1 cellular context compared by ENCODE assay signal in the genomic region with DNA sequence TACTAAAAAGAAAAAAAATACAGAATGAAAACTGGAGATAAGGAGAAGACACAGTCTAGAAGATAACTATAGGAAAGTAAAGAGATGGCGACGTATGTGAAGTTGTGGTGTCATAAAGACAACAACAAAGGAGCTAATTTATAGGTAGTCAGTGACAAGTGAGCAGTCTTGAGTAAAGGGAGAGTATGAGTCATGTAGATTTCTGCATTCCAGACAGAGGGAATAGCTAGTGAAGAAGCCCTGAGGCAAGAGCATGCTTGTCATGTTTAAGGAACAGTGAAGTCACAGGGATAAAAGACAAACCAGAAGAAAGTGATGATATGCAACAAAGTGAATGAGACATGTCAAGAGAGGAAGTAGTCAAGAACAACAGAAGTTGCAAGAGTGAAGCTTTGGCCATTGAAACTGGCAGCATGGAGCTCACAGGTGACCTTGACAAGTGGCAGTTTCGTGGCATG.
TF ChIP-seq lines count a peak whose summit lies in the region.

No MANE protein-coding gene starts in this region.

TF ChIP-seq in HEK293, 187 proteins besides CTCF, POLR2A, EP300 and RAD21 (continued from another document and continues in another):
- TF ChIP-seq ZNF518A (tag by site-specific recombination; conservative IDR thresholded peaks at IDR 0.05; ENCODE audit: low read depth) (peak; percentile 18; the same call in 1 of the 2 replicates), ZXDB (tag by site-specific recombination; IDR thresholded peaks at IDR 0.05) (0 out of 2 replicates have a peak, but pooled peaks have one; percentile 46), ZNF501 (tag by site-specific recombination; IDR thresholded peaks at IDR 0.05) (0 out of 2 replicates have a peak, but pooled peaks have one; percentile 30), ZNF175 (tag by site-specific recombination; IDR thresholded peaks at IDR 0.05) (no peak), ZEB2 (tag by site-specific recombination; IDR thresholded peaks at IDR 0.05) (peak; percentile 82), ZNF629 (tag by site-specific recombination; IDR thresholded peaks at IDR 0.05) (peak; percentile 96), KLF16 (tag by site-specific recombination; IDR thresholded peaks at IDR 0.05) (no peak), ZNF16 (tag by site-specific recombination; IDR thresholded peaks at IDR 0.05; ENCODE audit: low read depth) (no peak), ZNF768 (tag by site-specific recombination; IDR thresholded peaks at IDR 0.05) (no peak), ZNF112 (tag by site-specific recombination; IDR thresholded peaks at IDR 0.05) (no peak), ZNF521 (tag by site-specific recombination; IDR thresholded peaks at IDR 0.05) (no peak), WT1 (tag by site-specific recombination; IDR thresholded peaks at IDR 0.05) (no peak), ZNF394 (tag by site-specific recombination; IDR thresholded peaks at IDR 0.05; ENCODE audit: borderline replicate concordance) (peak; percentile 49; the same call in 1 of the 2 replicates), ZFP69B (tag by site-specific recombination; IDR thresholded peaks at IDR 0.05) (no peak), ZSCAN16 (tag by site-specific recombination; IDR thresholded peaks at IDR 0.05) (no peak), ZNF341 (tag by site-specific recombination; IDR thresholded peaks at IDR 0.05; ENCODE audit: low read depth) (no peak), ZNF10 (tag by site-specific recombination; IDR thresholded peaks at IDR 0.05) (peak; percentile 21; the same call in 1 of the 2 replicates), ZNF692 (tag by site-specific recombination; IDR thresholded peaks at IDR 0.05) (no peak), ZNF302 (tag by site-specific recombination; IDR thresholded peaks at IDR 0.05; ENCODE audit: low read depth) (no peak), ZNF24 (tag by site-specific recombination; IDR thresholded peaks at IDR 0.05) (no peak), IKZF3 (tag by site-specific recombination; IDR thresholded peaks at IDR 0.05) (no peak), ZNF239 (tag by site-specific recombination; IDR thresholded peaks at IDR 0.05) (no peak), ZNF280C (tag by site-specific recombination; IDR thresholded peaks at IDR 0.05) (no peak), ZNF266 (tag by site-specific recombination; IDR thresholded peaks at IDR 0.05; ENCODE audit: low read depth) (no peak), OSR2 (tag by site-specific recombination; IDR thresholded peaks at IDR 0.05) (peak; percentile 71), ZNF560 (tag by site-specific recombination; IDR thresholded peaks at IDR 0.05; ENCODE audit: borderline replicate concordance) (no peak), ZBTB49 (tag by site-specific recombination; IDR thresholded peaks at IDR 0.05; ENCODE audit: low read depth) (no peak), OVOL3 (tag by site-specific recombination; IDR thresholded peaks at IDR 0.05) (no peak), SP7 (tag by site-specific recombination; IDR thresholded peaks at IDR 0.05) (peak; percentile 95), ZFP41 (tag by site-specific recombination; IDR thresholded peaks at IDR 0.05; ENCODE audit: borderline replicate concordance) (no peak), ZNF596 (tag by site-specific recombination; IDR thresholded peaks at IDR 0.05) (no peak), ZNF23 (tag by site-specific recombination; IDR thresholded peaks at IDR 0.05; ENCODE audit: borderline replicate concordance) (no peak), ZBTB20 (tag by site-specific recombination; IDR thresholded peaks at IDR 0.05) (no peak), ZNF776 (tag by site-specific recombination; IDR thresholded peaks at IDR 0.05; ENCODE audit: borderline replicate concordance) (no peak), ZNF202 (tag by site-specific recombination; IDR thresholded peaks at IDR 0.05; ENCODE audit: borderline replicate concordance) (no peak), ZBTB17 (tag by site-specific recombination; IDR thresholded peaks at IDR 0.05) (peak; percentile 64; the same call in 1 of the 2 replicates), YY1 (tag by site-specific recombination; IDR thresholded peaks at IDR 0.05) (no peak)
- TF ChIP-seq, protein P1, sequence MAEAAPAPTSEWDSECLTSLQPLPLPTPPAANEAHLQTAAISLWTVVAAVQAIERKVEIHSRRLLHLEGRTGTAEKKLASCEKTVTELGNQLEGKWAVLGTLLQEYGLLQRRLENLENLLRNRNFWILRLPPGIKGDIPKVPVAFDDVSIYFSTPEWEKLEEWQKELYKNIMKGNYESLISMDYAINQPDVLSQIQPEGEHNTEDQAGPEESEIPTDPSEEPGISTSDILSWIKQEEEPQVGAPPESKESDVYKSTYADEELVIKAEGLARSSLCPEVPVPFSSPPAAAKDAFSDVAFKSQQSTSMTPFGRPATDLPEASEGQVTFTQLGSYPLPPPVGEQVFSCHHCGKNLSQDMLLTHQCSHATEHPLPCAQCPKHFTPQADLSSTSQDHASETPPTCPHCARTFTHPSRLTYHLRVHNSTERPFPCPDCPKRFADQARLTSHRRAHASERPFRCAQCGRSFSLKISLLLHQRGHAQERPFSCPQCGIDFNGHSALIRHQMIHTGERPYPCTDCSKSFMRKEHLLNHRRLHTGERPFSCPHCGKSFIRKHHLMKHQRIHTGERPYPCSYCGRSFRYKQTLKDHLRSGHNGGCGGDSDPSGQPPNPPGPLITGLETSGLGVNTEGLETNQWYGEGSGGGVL (tag by site-specific recombination; IDR thresholded peaks at IDR 0.05): 0 out of 2 replicates have a peak, but pooled peaks have one; percentile 22
- TF ChIP-seq, protein P2, sequence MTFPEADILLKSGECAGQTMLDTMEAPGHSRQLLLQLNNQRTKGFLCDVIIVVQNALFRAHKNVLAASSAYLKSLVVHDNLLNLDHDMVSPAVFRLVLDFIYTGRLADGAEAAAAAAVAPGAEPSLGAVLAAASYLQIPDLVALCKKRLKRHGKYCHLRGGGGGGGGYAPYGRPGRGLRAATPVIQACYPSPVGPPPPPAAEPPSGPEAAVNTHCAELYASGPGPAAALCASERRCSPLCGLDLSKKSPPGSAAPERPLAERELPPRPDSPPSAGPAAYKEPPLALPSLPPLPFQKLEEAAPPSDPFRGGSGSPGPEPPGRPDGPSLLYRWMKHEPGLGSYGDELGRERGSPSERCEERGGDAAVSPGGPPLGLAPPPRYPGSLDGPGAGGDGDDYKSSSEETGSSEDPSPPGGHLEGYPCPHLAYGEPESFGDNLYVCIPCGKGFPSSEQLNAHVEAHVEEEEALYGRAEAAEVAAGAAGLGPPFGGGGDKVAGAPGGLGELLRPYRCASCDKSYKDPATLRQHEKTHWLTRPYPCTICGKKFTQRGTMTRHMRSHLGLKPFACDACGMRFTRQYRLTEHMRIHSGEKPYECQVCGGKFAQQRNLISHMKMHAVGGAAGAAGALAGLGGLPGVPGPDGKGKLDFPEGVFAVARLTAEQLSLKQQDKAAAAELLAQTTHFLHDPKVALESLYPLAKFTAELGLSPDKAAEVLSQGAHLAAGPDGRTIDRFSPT (tag by site-specific recombination; IDR thresholded peaks at IDR 0.05): peak; percentile 85
- TF ChIP-seq, protein P3, sequence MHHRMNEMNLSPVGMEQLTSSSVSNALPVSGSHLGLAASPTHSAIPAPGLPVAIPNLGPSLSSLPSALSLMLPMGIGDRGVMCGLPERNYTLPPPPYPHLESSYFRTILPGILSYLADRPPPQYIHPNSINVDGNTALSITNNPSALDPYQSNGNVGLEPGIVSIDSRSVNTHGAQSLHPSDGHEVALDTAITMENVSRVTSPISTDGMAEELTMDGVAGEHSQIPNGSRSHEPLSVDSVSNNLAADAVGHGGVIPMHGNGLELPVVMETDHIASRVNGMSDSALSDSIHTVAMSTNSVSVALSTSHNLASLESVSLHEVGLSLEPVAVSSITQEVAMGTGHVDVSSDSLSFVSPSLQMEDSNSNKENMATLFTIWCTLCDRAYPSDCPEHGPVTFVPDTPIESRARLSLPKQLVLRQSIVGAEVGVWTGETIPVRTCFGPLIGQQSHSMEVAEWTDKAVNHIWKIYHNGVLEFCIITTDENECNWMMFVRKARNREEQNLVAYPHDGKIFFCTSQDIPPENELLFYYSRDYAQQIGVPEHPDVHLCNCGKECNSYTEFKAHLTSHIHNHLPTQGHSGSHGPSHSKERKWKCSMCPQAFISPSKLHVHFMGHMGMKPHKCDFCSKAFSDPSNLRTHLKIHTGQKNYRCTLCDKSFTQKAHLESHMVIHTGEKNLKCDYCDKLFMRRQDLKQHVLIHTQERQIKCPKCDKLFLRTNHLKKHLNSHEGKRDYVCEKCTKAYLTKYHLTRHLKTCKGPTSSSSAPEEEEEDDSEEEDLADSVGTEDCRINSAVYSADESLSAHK (tag by site-specific recombination; IDR thresholded peaks at IDR 0.05): peak; percentile 67
- TF ChIP-seq, protein P4, sequence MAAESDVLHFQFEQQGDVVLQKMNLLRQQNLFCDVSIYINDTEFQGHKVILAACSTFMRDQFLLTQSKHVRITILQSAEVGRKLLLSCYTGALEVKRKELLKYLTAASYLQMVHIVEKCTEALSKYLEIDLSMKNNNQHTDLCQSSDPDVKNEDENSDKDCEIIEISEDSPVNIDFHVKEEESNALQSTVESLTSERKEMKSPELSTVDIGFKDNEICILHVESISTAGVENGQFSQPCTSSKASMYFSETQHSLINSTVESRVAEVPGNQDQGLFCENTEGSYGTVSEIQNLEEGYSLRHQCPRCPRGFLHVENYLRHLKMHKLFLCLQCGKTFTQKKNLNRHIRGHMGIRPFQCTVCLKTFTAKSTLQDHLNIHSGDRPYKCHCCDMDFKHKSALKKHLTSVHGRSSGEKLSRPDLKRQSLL (tag by site-specific recombination; IDR thresholded peaks at IDR 0.05): no peak
